Comparison of ENCODE assay signal across 15 cellular contexts in genomic region chr15:85026304-85027032, GRCh38. TPM values are rescaled to one million over a fixed set of nuclear protein-coding genes. Genes with fewer than 3 reads are reported as not detected.
DNase-seq lines count a peak whose midpoint lies in the region; ATAC-seq and TF ChIP-seq lines count a peak whose summit lies in the region.
"Had no signal": no experiment of that assay in that cellular context is flagged by ENCODE, and none has a peak within 500 bp of the region (broad histone marks: within the 10 kb centered on the region; RNA-seq: fewer than 3 reads in every experiment).

No MANE protein-coding gene starts in this region.

- no peaks in the 10 kb centered on the region for H3K36me3 ChIP-seq in KMS-11 (ENCODE audit: insufficient read depth)
- H3K36me3 ChIP-seq in psoas muscle (ENCODE audit: insufficient read depth in 1 of 2, low read depth in 1 of 2): no peaks in the 10 kb centered on the region
- H3K36me3 ChIP-seq in sigmoid colon: no peaks in the 10 kb centered on the region

- H3K4me3 ChIP-seq in GM08714 (ENCODE audit: low read length): peak overlapping the region; percentile 58; the same call in 1 of the 2 replicates
- no peak overlapping the region for H3K4me3 ChIP-seq in KMS-11 (IDR thresholded peaks at IDR 0.05; ENCODE audit: insufficient read depth, low read depth, low read length)
- H3K4me3 ChIP-seq in psoas muscle: no peak overlapping the region
- H3K4me3 ChIP-seq in sigmoid colon: no peak overlapping the region
- H3K4me3 ChIP-seq: lung had no signal

- H3K79me2 ChIP-seq in KMS-11 (ENCODE audit: insufficient read depth, low read depth): no peaks in the 10 kb centered on the region

- peak overlapping the region; percentile 59 for H3K4me2 ChIP-seq in KMS-11

- no peak overlapping the region for H2AFZ ChIP-seq in KMS-11 (ENCODE audit: low read depth)

- TF ChIP-seq CTCF in KMS-11 (conservative IDR thresholded peaks at IDR 0.05; ENCODE audit: low read depth, low read length) (no peak), psoas muscle (IDR thresholded peaks at IDR 0.05) (no peak), sigmoid colon (IDR thresholded peaks at IDR 0.05) (no peak), omental fat pad (IDR thresholded peaks at IDR 0.05) (no peak)

- ATAC-seq in psoas muscle: peak in 3 of 4 donors; percentile 31 to 56 (median 47)
- ATAC-seq in omental fat pad (ENCODE audit: low FRiP score): no peak

- TF ChIP-seq POLR2A in sigmoid colon (IDR thresholded peaks at IDR 0.05): no peak

- no peaks in the 10 kb centered on the region for H3K27me3 ChIP-seq in KMS-11 (ENCODE audit: insufficient read depth, low read depth)
- no peaks in the 10 kb centered on the region for H3K27me3 ChIP-seq in psoas muscle (ENCODE audit: insufficient read depth in 3 of 3, low read length in 2 of 3)
- H3K27me3 ChIP-seq in sigmoid colon: no peaks in the 10 kb centered on the region

- 31 to 59% (median 36%) methylated on average over 2 of the region's 2 CpGs for WGBS in psoas muscle, 3 donors
- 37 to 65% methylated on average over 2 of the region's 2 CpGs for WGBS in sigmoid colon, 2 donors

- no peaks in the 10 kb centered on the region for H4K20me1 ChIP-seq in KMS-11 (ENCODE audit: insufficient read depth)

- DNase-seq in fibroblast of peridontal ligament (ENCODE audit: extremely low read depth): peak; percentile 40
- no peak for DNase-seq in psoas muscle
- no peak for DNase-seq in 8988T
- DNase-seq in sigmoid colon: no peak
- no peak for DNase-seq in omental fat pad (ENCODE audit: low spot score)
- no peak for DNase-seq in activated CD4-positive, alpha-beta T cell treated with anti-CD3 and anti-CD28 coated beads, Interleukin-2, amount 50 U/mL, for 4 hours
- DNase-seq: activated CD8-positive, alpha-beta memory T cell treated with anti-CD3 and anti-CD28 coated beads, Interleukin-2, amount 50 U/mL, for 4 hours; NCI-H1930; occipital lobe; stimulated activated CD8-positive, alpha-beta memory T cell treated with anti-CD3 and anti-CD28 coated beads, Interleukin-4, amount 100 ng/mL, for 48 hours had no signal

- H3K27ac ChIP-seq in KMS-11 (peak overlapping the region; percentile 49; the same call in 1 of the 2 replicates), psoas muscle (no peak overlapping the region), sigmoid colon (peak overlapping the region in 1 of 4 donors; percentile 1)
- H3K27ac ChIP-seq: C4-2B, VCaP had no signal

- intact Hi-C loops in psoas muscle (cut with DNase I) (no loop called here), sigmoid colon (cut with DNase I) (no loop called here)

- H3K4me1 ChIP-seq in KMS-11 (ENCODE audit: low read depth, poor library complexity, severe bottlenecking): peaks cover 58% of the 10 kb centered on the region
- peaks cover 47% of the 10 kb centered on the region for H3K4me1 ChIP-seq in psoas muscle
- H3K4me1 ChIP-seq in sigmoid colon: peaks cover 0 to 49% (median 39%) of the 10 kb centered on the region in 4 donors

- H3K9me3 ChIP-seq in psoas muscle (no peaks in the 10 kb centered on the region), sigmoid colon (no peaks in the 10 kb centered on the region)

- no peak for TF ChIP-seq EP300 in sigmoid colon (IDR thresholded peaks at IDR 0.05)

- peak overlapping the region; percentile 19; the same call in 1 of the 2 replicates for H3K9ac ChIP-seq in KMS-11

RNA-seq across cellular contexts. Expression of gene PDE8A, which starts 44.8 kb away (rescaled TPM):
- total RNA-seq in psoas muscle (10 to 100 TPM in 3 of 4 donors, 1 to 10 TPM in 1; 8.5 to 12.1 (median 11.2) TPM), sigmoid colon (10 to 100 TPM; 27.8 to 43.2 (median 36.3) TPM), omental fat pad (10 to 100 TPM; 61.0 to 86.5 (median 79.0) TPM)
- polyA plus RNA-seq in psoas muscle (10 to 100 TPM in 2 of 3 donors, 1 to 10 TPM in 1; 6.5 to 10.5 (median 10.1) TPM), sigmoid colon (10 to 100 TPM; 39.0 to 45.5 (median 39.8) TPM)
